35 cellular contexts compared by ENCODE assay signal in genomic region chr6:149302723-149303122, GRCh38.
"Had no signal": no experiment of that assay in that cellular context is flagged by ENCODE, and none has a peak within 500 bp of the region (broad histone marks: within the 10 kb centered on the region; RNA-seq: fewer than 3 reads in every experiment).

No MANE protein-coding gene starts in this region.

- H3K27me3 ChIP-seq: MG63 had no signal

- H3K9me3 ChIP-seq: MG63 had no signal

- H3K36me3 ChIP-seq: MG63 had no signal

- H3K4me3 ChIP-seq: MG63 had no signal

- DNase-seq: Karpas-422, Kasumi-1, MG63, MM.1S, MV-4-11, NCI-H1048, NCI-H1092, NCI-H1092 treated with DMSO at 0.1 percent for 48 hours, NCI-H1105, NCI-H1105 treated with DMSO at 0.1 percent for 48 hours, NCI-H1417, NCI-H1417 treated with DMSO at 0.1 percent for 48 hours, NCI-H1436, NCI-H1436 treated with DMSO at 0.1 percent for 48 hours, NCI-H146, NCI-H1694, NCI-H1694 treated with DMSO at 0.1 percent for 48 hours, NCI-H187, NCI-H187 treated with DMSO at 0.1 percent for 48 hours, NCI-H1930, NCI-H2029, NCI-H2029 treated with DMSO at 0.1 percent for 48 hours, NCI-H2081, NCI-H2081 treated with DMSO at 0.1 percent for 48 hours, NCI-H2107, NCI-H2171, NCI-H2171 treated with DMSO at 0.1 percent for 48 hours, NCI-H2227 treated with DMSO at 0.1 percent for 48 hours, NCI-H226, NCI-H345, NCI-H446, NCI-H446 treated with DMSO at 0.1 percent for 48 hours, NCI-H510A, NCI-H510A treated with DMSO at 0.1 percent for 48 hours, NCI-H524 had no signal
